22 cellular contexts compared by ENCODE assay signal in the genomic region with DNA sequence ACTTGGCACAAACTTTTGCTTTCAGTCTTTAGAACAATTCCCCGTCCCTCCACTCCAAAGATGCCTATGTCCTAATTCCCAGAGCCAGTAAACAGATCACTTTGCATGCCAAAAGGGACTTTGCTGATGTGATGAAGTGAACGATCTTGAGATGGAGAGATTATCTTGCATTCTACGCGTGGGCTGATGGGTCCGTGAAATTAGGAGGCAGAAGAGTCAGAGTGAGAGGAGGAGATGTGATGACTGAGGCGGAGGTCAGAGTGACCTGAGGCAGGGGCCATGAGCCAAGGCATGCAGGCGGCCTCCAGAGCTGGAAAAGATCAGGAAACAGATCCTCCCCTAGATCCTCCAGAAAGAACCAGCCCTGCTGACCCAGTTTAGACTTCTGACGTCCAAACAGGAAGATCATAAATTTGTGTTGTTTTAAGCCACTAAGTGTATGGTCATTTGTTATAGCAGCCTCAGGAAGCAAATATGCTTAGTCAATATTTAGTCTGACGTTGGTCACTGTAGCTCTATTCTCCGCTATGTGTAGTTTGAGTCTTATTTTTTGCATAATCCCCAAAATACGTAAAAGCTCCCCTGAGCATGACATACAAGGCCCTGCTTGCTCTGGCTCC.
"Had no signal": no experiment of that assay in that cellular context is flagged by ENCODE, and none has a peak within 500 bp of the region (broad histone marks: within the 10 kb centered on the region; RNA-seq: fewer than 3 reads in every experiment).

No MANE protein-coding gene starts in this region.

- H3K27me3 ChIP-seq: adrenal gland had no signal

- H3K36me3 Mint-ChIP-seq: activated CD4-positive, alpha-beta memory T cell treated with anti-CD3 and anti-CD28 coated beads for 36 hours had no signal

- H3K9me3 Mint-ChIP-seq: activated B cell treated with CpG ODN at 0.5 μM for 24 hours; activated CD4-positive, alpha-beta memory T cell treated with anti-CD3 and anti-CD28 coated beads for 36 hours; activated naive CD4-positive, alpha-beta T cell treated with anti-CD3 and anti-CD28 coated beads, Interleukin-2, amount 10 ng/mL, durations not matched to agents 7 days and 5 days had no signal

- H3K4me3 Mint-ChIP-seq: activated B cell treated with CpG ODN at 0.5 μM for 24 hours; activated CD4-positive, alpha-beta memory T cell treated with anti-CD3 and anti-CD28 coated beads for 36 hours; activated CD4-positive, alpha-beta T cell treated with anti-CD3 and anti-CD28 coated beads, Interleukin-2, amount 10 ng/mL, durations not matched to agents 7 days and 5 days; activated naive CD4-positive, alpha-beta T cell treated with anti-CD3 and anti-CD28 coated beads, Interleukin-2, amount 10 ng/mL, durations not matched to agents 7 days and 5 days; activated naive CD8-positive, alpha-beta T cell treated with anti-CD3 and anti-CD28 coated beads, Interleukin-2, amount 10 ng/mL, durations not matched to agents 7 days and 5 days; activated T-helper 17 cell treated with anti-CD3 and anti-CD28 coated beads, Interleukin-2, amount 50 U/mL, for 72 hours; T-helper 17 cell had no signal

- H3K36me3 ChIP-seq: adrenal gland had no signal

- ATAC-seq: activated T-helper 17 cell treated with anti-CD3 and anti-CD28 coated beads, Interleukin-2, amount 50 U/mL, for 72 hours; T-helper 17 cell had no signal

- H3K4me2 ChIP-seq: PC-9 had no signal

- H3K4me3 ChIP-seq: adrenal gland, PC-9 had no signal

- H2AFZ ChIP-seq: PC-9 had no signal

- H3K9me3 ChIP-seq: adrenal gland had no signal

- H3K27ac ChIP-seq: adrenal gland, PC-9 had no signal

- DNase-seq: activated B cell treated with CpG ODN at 0.5 μM for 24 hours; activated CD4-positive, alpha-beta memory T cell treated with anti-CD3 and anti-CD28 coated beads for 36 hours; activated CD4-positive, alpha-beta T cell treated with anti-CD3 and anti-CD28 coated beads, Interleukin-2, amount 10 ng/mL, durations not matched to agents 7 days and 5 days; activated CD8-positive, alpha-beta memory T cell treated with anti-CD3 and anti-CD28 coated beads for 24 hours; activated gamma-delta T cell; activated naive CD4-positive, alpha-beta T cell treated with anti-CD3 and anti-CD28 coated beads, Interleukin-2, amount 10 ng/mL, durations not matched to agents 7 days and 5 days; activated naive CD8-positive, alpha-beta T cell treated with anti-CD3 and anti-CD28 coated beads, Interleukin-2, amount 10 ng/mL, durations not matched to agents 7 days and 5 days; activated T-cell treated with anti-CD3 and anti-CD28 coated beads, Interleukin-2, amount 50 U/mL, for 48 hours; adrenal gland; anterior cingulate cortex; Kasumi-1; NCI-H1105 treated with DMSO at 0.1 percent for 48 hours; NCI-H1436 treated with DMSO at 0.1 percent for 48 hours; NCI-H187; NCI-H2081; NCI-H446; NCI-H524; PC-9; SIG-M5; T-helper 17 cell; T-helper 9 cell had no signal

- H3K27ac Mint-ChIP-seq: activated B cell treated with CpG ODN at 0.5 μM for 24 hours; activated CD4-positive, alpha-beta memory T cell treated with anti-CD3 and anti-CD28 coated beads for 36 hours; activated CD4-positive, alpha-beta T cell treated with anti-CD3 and anti-CD28 coated beads, Interleukin-2, amount 10 ng/mL, durations not matched to agents 7 days and 5 days; activated naive CD4-positive, alpha-beta T cell treated with anti-CD3 and anti-CD28 coated beads, Interleukin-2, amount 10 ng/mL, durations not matched to agents 7 days and 5 days; activated naive CD8-positive, alpha-beta T cell treated with anti-CD3 and anti-CD28 coated beads, Interleukin-2, amount 10 ng/mL, durations not matched to agents 7 days and 5 days; activated T-helper 17 cell treated with anti-CD3 and anti-CD28 coated beads, Interleukin-2, amount 50 U/mL, for 72 hours; T-helper 17 cell had no signal
